In genomic region chr15:60444289-60444912, GRCh38 we compare ENCODE assay signal across 10 cellular contexts. TPM values are rescaled to one million over a fixed set of nuclear protein-coding genes. Genes with fewer than 3 reads are reported as not detected.
DNase-seq lines count a peak whose midpoint lies in the region; ATAC-seq, FAIRE-seq and TF ChIP-seq lines count a peak whose summit lies in the region.
"Had no signal": no experiment of that assay in that cellular context is flagged by ENCODE, and none has a peak within 500 bp of the region (broad histone marks: within the 10 kb centered on the region; RNA-seq: fewer than 3 reads in every experiment).

No MANE protein-coding gene starts in this region.

- H3K36me3 ChIP-seq in A673 (ENCODE audit: insufficient read depth, low read length, poor library complexity, severe bottlenecking), result peaks cover 22% of the 10 kb centered on the region
- peaks cover 5% of the 10 kb centered on the region for H3K36me3 ChIP-seq in astrocyte (ENCODE audit: insufficient read depth, low read length)
- peaks cover 0 to 32% of the 10 kb centered on the region in 2 donors for H3K36me3 ChIP-seq in left lung

- H2AFZ ChIP-seq in astrocyte (ENCODE audit: low read depth, low read length), result no peak overlapping the region

- intact Hi-C loops in A673 (cut with micrococcal nuclease; ENCODE audit: unreplicated experiment), result loop anchor here (2.0 kb wide), 1 partner anchor 86 kb away; no protein-coding TSS in a partner anchor
- intact Hi-C loops in left lung (cut with DNase I), result loop anchor here in 1 of 2 donors (10.0 kb wide), 1 partner anchor 90 kb away; no protein-coding TSS in a partner anchor

- H3K4me3 ChIP-seq in A673 (ENCODE audit: low read depth, low read length, poor library complexity, severe bottlenecking) (no peak overlapping the region), HFF-Myc (replicated peaks; ENCODE audit: low read depth, low read length) (no peak overlapping the region), astrocyte (ENCODE audit: insufficient read depth, low read depth, low read length) (no peak overlapping the region), left lung (no peak overlapping the region)

- peaks cover 2% of the 10 kb centered on the region for H3K36me3 Mint-ChIP-seq in astrocyte (ENCODE audit: low read depth, unreplicated experiment)
- H3K36me3 Mint-ChIP-seq in T-helper 17 cell (ENCODE audit: low read depth), result peaks cover 4% of the 10 kb centered on the region
- H3K36me3 Mint-ChIP-seq: IgD-negative memory B cell had no signal

- no peak overlapping the region for H3K9ac ChIP-seq in astrocyte (ENCODE audit: low read length)

- peaks cover 6% of the 10 kb centered on the region for H3K79me2 ChIP-seq in astrocyte (ENCODE audit: insufficient read depth, low read length)

- H3K4me3 Mint-ChIP-seq in astrocyte (ENCODE audit: unreplicated experiment) (no peak overlapping the region), T-helper 17 cell (no peak overlapping the region)
- H3K4me3 Mint-ChIP-seq: IgD-negative memory B cell had no signal

- TF ChIP-seq CTCF in A673 (conservative IDR thresholded peaks at IDR 0.05; ENCODE audit: low read depth, low read length) (peak; percentile 66), HFF-Myc (IDR thresholded peaks at IDR 0.05; ENCODE audit: low read depth, low read length, missing control alignments) (peak; percentile 34), astrocyte (IDR thresholded peaks at IDR 0.05; ENCODE audit: insufficient read depth, low read depth, low read length) (peak; percentile 53), left lung (IDR thresholded peaks at IDR 0.05) (peak; percentile 39)

- DNase-seq in A673 (ENCODE audit: low spot score) (peak; percentile 46), HFF-Myc (ENCODE audit: extremely low read depth, low read depth) (no peak), astrocyte (ENCODE audit: low read depth) (peak; percentile 22), left lung (no peak), T-helper 17 cell (no peak)
- no peak for DNase-seq in stimulated activated CD4-positive, alpha-beta T cell treated with anti-CD3 and anti-CD28 coated beads, Interleukin-1b, Interleukin-23, amount 100 ng/mL, for 48 hours
- DNase-seq in activated CD4-positive, alpha-beta T cell treated with anti-CD3 and anti-CD28 coated beads, Interleukin-2, amount 50 U/mL, for 48 hours, result no peak
- DNase-seq in activated effector memory CD4-positive, alpha-beta T cell treated with Interleukin-2 at 50 U/mL for 16 hours, result no peak

- no TSS peak for BruUV-seq in A673 (replicated peaks; lab: Mats Ljungman, UMichigan)

- no peak for FAIRE-seq in astrocyte (lab: Jason Lieb, UNC)

- H3K4me1 Mint-ChIP-seq in astrocyte (ENCODE audit: low read depth, unreplicated experiment) (peaks cover 7% of the 10 kb centered on the region), T-helper 17 cell (peaks cover 2% of the 10 kb centered on the region)

- CTCF ChIA-PET in A673 (lab: Charles Lee), result interaction anchor here (0.6 to 1.0 kb wide), 2 partner anchors 85 to 1278 kb away, joined by 3 to 4 read pairs; no protein-coding TSS in a partner anchor

- H3K4me1 ChIP-seq in A673 (ENCODE audit: insufficient read depth, low read length, poor library complexity, severe bottlenecking), result peaks cover 14% of the 10 kb centered on the region
- H3K4me1 ChIP-seq in astrocyte (ENCODE audit: insufficient read depth, low read length), result peaks cover 6% of the 10 kb centered on the region
- peaks cover 0 to 3% of the 10 kb centered on the region in 2 donors for H3K4me1 ChIP-seq in left lung

- H3K9me3 ChIP-seq in A673 (ENCODE audit: low read depth, low read length, poor library complexity, severe bottlenecking) (no peaks in the 10 kb centered on the region), astrocyte (ENCODE audit: insufficient read depth, low read depth, low read length) (no peaks in the 10 kb centered on the region), left lung (no peaks in the 10 kb centered on the region), T-helper 17 cell (ENCODE audit: control insufficient read depth, low read length, poor library complexity, severe bottlenecking) (no peaks in the 10 kb centered on the region)
- H3K9me3 ChIP-seq: neutrophil had no signal

- H3K9me3 Mint-ChIP-seq in astrocyte (ENCODE audit: unreplicated experiment), result no peaks in the 10 kb centered on the region
- H3K9me3 Mint-ChIP-seq: IgD-negative memory B cell had no signal

- no peaks in the 10 kb centered on the region for H4K20me1 ChIP-seq in astrocyte (ENCODE audit: insufficient read depth, low read length)

- H3K4me2 ChIP-seq in astrocyte (ENCODE audit: low read length), result no peak overlapping the region

- ATAC-seq in left lung, result peak; percentile 60
- ATAC-seq in T-helper 17 cell, result no peak

- no peak overlapping the region for H3K27ac ChIP-seq in A673 (ENCODE audit: low read depth, low read length, poor library complexity, severe bottlenecking)
- H3K27ac ChIP-seq in astrocyte (ENCODE audit: low read depth, low read length), result no peak overlapping the region
- no peak overlapping the region for H3K27ac ChIP-seq in left lung
- H3K27ac ChIP-seq: neutrophil had no signal

- H3K27me3 ChIP-seq in A673 (replicated peaks; ENCODE audit: insufficient read depth, low read depth, low read length, poor library complexity) (no peaks in the 10 kb centered on the region), astrocyte (ENCODE audit: insufficient read depth, low read length) (no peaks in the 10 kb centered on the region), left lung (no peaks in the 10 kb centered on the region)
- H3K27me3 ChIP-seq: neutrophil had no signal

- H3K27me3 Mint-ChIP-seq in astrocyte (ENCODE audit: low read depth, unreplicated experiment), result no peaks in the 10 kb centered on the region
- no peaks in the 10 kb centered on the region for H3K27me3 Mint-ChIP-seq in T-helper 17 cell
- H3K27me3 Mint-ChIP-seq: IgD-negative memory B cell had no signal

- H3K27ac Mint-ChIP-seq in astrocyte (ENCODE audit: unreplicated experiment), result no peak overlapping the region
- no peak overlapping the region for H3K27ac Mint-ChIP-seq in T-helper 17 cell

- POLR2A ChIA-PET in A673 (lab: Charles Lee; ENCODE audit: low non-redundant PET), result interaction anchor here (0.7 kb wide), 1 partner anchor 119 kb away, joined by 3 read pairs; no protein-coding TSS in a partner anchor

RNA-seq across cellular contexts. Expression of gene ICE2, which starts 34.5 kb away (rescaled TPM):
- total RNA-seq in A673 (2021) (76.5 and 82.1 TPM in 2 replicates), astrocyte (26.5 and 28.2 TPM in 2 replicates), left lung (10 to 100 TPM; 35.9 to 45.1 TPM), T-helper 17 cell (10 to 100 TPM; 32.9 to 39.8 TPM)

RNA-seq across cellular contexts. Expression of gene ANXA2, which starts 46.6 kb away (rescaled TPM):
- total RNA-seq in A673 (2021) (880 and 1,038 TPM in 2 replicates), astrocyte (2,269 and 2,599 TPM in 2 replicates), left lung (1,000 to 10,000 TPM; 1,567 to 1,593 TPM), T-helper 17 cell (100 to 1,000 TPM; 186 to 190 TPM)

Comparison
In these comparisons a context has a peak if more than half of its experiments do, and no peak if none do; other contexts are left out.
1. DNase-seq: peak in A673 (single experiment) and astrocyte (single experiment); none in HFF-Myc (single experiment), left lung (0 of 2), stimulated activated CD4-positive, alpha-beta T cell treated with anti-CD3 and anti-CD28 coated beads, Interleukin-1b, Interleukin-23, amount 100 ng/mL, for 48 hours (single experiment), T-helper 17 cell (0 of 3), activated CD4-positive, alpha-beta T cell treated with anti-CD3 and anti-CD28 coated beads, Interleukin-2, amount 50 U/mL, for 48 hours (0 of 2) and activated effector memory CD4-positive, alpha-beta T cell treated with Interleukin-2 at 50 U/mL for 16 hours (single experiment).
2. Peak in every context shown above with its lines, with median percentiles within 50 percentile points of each other: CTCF ChIP-seq.